In the genomic region with DNA sequence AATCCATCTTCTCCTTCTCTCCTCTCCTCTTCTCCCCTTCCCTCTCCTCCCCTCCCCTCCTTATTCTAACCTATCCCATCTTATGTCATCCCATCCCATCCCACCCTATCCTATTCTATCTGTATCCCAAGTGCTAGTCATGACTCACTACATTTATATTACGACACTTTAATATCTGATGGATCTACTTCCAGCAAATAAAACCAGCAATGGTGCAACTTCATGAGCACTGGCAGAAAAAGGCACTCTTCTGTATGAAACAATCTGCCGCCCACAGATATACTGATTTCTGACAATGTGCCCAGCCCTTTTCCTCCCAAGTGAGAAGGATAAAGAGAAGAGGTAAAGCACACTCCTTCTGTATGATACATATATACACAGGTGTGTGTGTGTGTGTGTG, we compare ENCODE assay signal across 1 cellular context.
TF ChIP-seq lines count a peak whose summit lies in the region.

No MANE protein-coding gene starts in this region.

TF ChIP-seq in HepG2, 621 proteins besides CTCF, POLR2A, EP300 and RAD21 (continued from another document):
- TF ChIP-seq, protein P1, sequence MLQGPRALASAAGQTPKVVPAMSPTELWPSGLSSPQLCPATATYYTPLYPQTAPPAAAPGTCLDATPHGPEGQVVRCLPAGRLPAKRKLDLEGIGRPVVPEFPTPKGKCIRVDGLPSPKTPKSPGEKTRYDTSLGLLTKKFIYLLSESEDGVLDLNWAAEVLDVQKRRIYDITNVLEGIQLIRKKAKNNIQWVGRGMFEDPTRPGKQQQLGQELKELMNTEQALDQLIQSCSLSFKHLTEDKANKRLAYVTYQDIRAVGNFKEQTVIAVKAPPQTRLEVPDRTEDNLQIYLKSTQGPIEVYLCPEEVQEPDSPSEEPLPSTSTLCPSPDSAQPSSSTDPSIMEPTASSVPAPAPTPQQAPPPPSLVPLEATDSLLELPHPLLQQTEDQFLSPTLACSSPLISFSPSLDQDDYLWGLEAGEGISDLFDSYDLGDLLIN (CRISPR knock-in tag; IDR thresholded peaks at IDR 0.05; ENCODE audit: borderline replicate concordance), result no peak
- no peak for TF ChIP-seq ZKSCAN1 (IDR thresholded peaks at IDR 0.05; ENCODE audit: low read length)
- TF ChIP-seq, protein P2, sequence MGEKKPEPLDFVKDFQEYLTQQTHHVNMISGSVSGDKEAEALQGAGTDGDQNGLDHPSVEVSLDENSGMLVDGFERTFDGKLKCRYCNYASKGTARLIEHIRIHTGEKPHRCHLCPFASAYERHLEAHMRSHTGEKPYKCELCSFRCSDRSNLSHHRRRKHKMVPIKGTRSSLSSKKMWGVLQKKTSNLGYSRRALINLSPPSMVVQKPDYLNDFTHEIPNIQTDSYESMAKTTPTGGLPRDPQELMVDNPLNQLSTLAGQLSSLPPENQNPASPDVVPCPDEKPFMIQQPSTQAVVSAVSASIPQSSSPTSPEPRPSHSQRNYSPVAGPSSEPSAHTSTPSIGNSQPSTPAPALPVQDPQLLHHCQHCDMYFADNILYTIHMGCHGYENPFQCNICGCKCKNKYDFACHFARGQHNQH (CRISPR knock-in tag; IDR thresholded peaks at IDR 0.05), result no peak
- TF ChIP-seq, protein P3, sequence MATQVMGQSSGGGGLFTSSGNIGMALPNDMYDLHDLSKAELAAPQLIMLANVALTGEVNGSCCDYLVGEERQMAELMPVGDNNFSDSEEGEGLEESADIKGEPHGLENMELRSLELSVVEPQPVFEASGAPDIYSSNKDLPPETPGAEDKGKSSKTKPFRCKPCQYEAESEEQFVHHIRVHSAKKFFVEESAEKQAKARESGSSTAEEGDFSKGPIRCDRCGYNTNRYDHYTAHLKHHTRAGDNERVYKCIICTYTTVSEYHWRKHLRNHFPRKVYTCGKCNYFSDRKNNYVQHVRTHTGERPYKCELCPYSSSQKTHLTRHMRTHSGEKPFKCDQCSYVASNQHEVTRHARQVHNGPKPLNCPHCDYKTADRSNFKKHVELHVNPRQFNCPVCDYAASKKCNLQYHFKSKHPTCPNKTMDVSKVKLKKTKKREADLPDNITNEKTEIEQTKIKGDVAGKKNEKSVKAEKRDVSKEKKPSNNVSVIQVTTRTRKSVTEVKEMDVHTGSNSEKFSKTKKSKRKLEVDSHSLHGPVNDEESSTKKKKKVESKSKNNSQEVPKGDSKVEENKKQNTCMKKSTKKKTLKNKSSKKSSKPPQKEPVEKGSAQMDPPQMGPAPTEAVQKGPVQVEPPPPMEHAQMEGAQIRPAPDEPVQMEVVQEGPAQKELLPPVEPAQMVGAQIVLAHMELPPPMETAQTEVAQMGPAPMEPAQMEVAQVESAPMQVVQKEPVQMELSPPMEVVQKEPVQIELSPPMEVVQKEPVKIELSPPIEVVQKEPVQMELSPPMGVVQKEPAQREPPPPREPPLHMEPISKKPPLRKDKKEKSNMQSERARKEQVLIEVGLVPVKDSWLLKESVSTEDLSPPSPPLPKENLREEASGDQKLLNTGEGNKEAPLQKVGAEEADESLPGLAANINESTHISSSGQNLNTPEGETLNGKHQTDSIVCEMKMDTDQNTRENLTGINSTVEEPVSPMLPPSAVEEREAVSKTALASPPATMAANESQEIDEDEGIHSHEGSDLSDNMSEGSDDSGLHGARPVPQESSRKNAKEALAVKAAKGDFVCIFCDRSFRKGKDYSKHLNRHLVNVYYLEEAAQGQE (IDR thresholded peaks at IDR 0.05; ENCODE audit: borderline replicate concordance in 1 of 2, low read depth in 1 of 2, low read length in 2 of 2), result no peak
- no peak for TF ChIP-seq IRF2 (CRISPR knock-in tag; IDR thresholded peaks at IDR 0.05)
- TF ChIP-seq, protein P4, sequence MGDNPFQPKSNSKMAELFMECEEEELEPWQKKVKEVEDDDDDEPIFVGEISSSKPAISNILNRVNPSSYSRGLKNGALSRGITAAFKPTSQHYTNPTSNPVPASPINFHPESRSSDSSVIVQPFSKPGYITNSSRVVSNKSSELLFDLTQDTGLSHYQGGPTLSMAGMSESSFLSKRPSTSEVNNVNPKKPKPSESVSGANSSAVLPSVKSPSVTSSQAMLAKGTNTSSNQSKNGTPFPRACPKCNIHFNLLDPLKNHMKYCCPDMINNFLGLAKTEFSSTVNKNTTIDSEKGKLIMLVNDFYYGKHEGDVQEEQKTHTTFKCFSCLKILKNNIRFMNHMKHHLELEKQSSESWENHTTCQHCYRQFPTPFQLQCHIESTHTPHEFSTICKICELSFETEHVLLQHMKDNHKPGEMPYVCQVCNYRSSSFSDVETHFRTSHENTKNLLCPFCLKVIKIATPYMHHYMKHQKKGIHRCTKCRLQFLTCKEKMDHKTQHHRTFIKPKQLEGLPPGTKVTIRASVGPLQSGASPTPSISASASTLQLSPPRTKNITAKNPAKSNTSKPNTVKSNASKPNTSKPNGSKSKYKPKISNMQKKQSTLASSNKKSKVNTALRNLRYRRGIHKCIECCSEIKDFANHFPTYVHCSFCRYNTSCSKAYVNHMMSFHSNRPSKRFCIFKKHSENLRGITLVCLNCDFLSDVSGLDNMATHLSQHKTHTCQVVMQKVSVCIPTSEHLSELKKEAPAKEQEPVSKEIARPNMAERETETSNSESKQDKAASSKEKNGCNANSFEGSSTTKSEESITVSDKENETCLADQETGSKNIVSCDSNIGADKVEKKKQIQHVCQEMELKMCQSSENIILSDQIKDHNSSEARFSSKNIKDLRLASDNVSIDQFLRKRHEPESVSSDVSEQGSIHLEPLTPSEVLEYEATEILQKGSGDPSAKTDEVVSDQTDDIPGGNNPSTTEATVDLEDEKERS (CRISPR knock-in tag; IDR thresholded peaks at IDR 0.05), result no peak
- TF ChIP-seq XRCC5 (optimal IDR thresholded peaks at IDR 0.05; ENCODE audit: low read length), result no peak
